ENCODE assay signal across 1 cellular context in the genomic region with DNA sequence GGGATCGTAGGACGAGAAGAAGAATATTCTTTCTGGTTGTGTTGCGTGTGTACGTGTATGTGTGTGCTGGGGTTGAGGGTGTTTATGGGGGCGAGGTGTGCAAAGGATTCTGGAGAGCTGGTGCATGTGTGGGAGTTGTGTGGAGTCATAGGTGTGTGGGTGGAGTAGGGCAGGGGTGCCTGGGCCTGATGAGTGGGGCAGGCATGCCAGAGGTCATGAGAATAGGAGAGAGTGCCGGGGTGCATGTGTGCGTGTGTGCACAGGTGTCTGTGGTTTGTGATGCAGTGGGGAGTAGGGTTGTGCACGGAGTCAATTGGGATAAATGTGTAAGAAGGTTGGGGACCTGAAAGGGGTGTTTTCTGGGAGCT.
TF ChIP-seq lines count a peak whose summit lies in the region.

No MANE protein-coding gene starts in this region.

TF ChIP-seq in K562, 482 proteins besides CTCF, POLR2A, EP300 and RAD21:
- TF ChIP-seq, protein P1, sequence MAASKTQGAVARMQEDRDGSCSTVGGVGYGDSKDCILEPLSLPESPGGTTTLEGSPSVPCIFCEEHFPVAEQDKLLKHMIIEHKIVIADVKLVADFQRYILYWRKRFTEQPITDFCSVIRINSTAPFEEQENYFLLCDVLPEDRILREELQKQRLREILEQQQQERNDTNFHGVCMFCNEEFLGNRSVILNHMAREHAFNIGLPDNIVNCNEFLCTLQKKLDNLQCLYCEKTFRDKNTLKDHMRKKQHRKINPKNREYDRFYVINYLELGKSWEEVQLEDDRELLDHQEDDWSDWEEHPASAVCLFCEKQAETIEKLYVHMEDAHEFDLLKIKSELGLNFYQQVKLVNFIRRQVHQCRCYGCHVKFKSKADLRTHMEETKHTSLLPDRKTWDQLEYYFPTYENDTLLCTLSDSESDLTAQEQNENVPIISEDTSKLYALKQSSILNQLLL (CRISPR knock-in tag; IDR thresholded peaks at IDR 0.05; ENCODE audit: borderline replicate concordance) = no peak
- TF ChIP-seq HBP1 (CRISPR knock-in tag; IDR thresholded peaks at IDR 0.05) (no peak), NFIX (CRISPR knock-in tag; IDR thresholded peaks at IDR 0.05; ENCODE audit: low read depth) (no peak), ZEB2 (IDR thresholded peaks at IDR 0.05) (no peak), EGR1 (conservative IDR thresholded peaks at IDR 0.05) (peak; percentile 87)
TF ChIP-seq in K562: peak in this region for 1.
